7 cellular contexts compared by ENCODE assay signal in genomic region chr17:82592289-82592683, GRCh38. TPM values are rescaled to one million over a fixed set of nuclear protein-coding genes. Genes with fewer than 3 reads are reported as not detected.
DNase-seq lines count a peak whose midpoint lies in the region; ATAC-seq and TF ChIP-seq lines count a peak whose summit lies in the region.

No MANE protein-coding gene starts in this region.

- CTCF ChIA-PET in IMR-90 (lab: Yijun Ruan, JAX) = no interaction called here

- H2BK20ac ChIP-seq in IMR-90 (ENCODE audit: low read depth, low read length) = no peak overlapping the region

- peak overlapping the region; percentile 64 for H3K27ac Mint-ChIP-seq in activated naive CD8-positive, alpha-beta T cell treated with anti-CD3 and anti-CD28 coated beads for 36 hours

- peak overlapping the region; percentile 11; the same call in 1 of the 3 replicates for H2BK15ac ChIP-seq in IMR-90 (ENCODE audit: low read depth, low read length)

- TF ChIP-seq RAD21 in IMR-90 (IDR thresholded peaks at IDR 0.05; ENCODE audit: low read length) = no peak

- H2AK9ac ChIP-seq in IMR-90 (replicated peaks; ENCODE audit: low read depth, low read length, poor library complexity) = peak overlapping the region; percentile 67

- dilution Hi-C loops in IMR-90 (cut with HindIII; ENCODE audit: low sequenced_read_pairs, unreplicated experiment) = no loop called here

- H3K9me3 ChIP-seq in IMR-90 (ENCODE audit: control insufficient read depth, insufficient read depth, low read length) (no peaks in the 10 kb centered on the region), BE2C (no peaks in the 10 kb centered on the region)

- WGBS in IMR-90 (ENCODE audit: extremely low coverage in 2 of 2, insufficient read length in 1 of 2), 2 experiments = 71% methylated on average over 8 of the region's 8 CpGs; no CpG with 5 or more reads in 1 of the 2 experiments

- H3K9me3 Mint-ChIP-seq in activated naive CD8-positive, alpha-beta T cell treated with anti-CD3 and anti-CD28 coated beads for 36 hours = no peaks in the 10 kb centered on the region

- no peak overlapping the region for H3K56ac ChIP-seq in IMR-90 (ENCODE audit: extremely low read depth, insufficient read depth, low read length)

- no peak for TF ChIP-seq POLR2A in IMR-90 (IDR thresholded peaks at IDR 0.05; ENCODE audit: low read depth, low read length)

- H3K36me3 ChIP-seq in IMR-90 (ENCODE audit: control insufficient read depth, insufficient read depth, low read length) (peaks cover 40% of the 10 kb centered on the region), BE2C (peaks cover 60% of the 10 kb centered on the region)

- H2AFZ ChIP-seq in IMR-90 (replicated peaks; ENCODE audit: low read length, poor library complexity) = peak overlapping the region; percentile 26

- TF ChIP-seq CTCF in IMR-90 (conservative IDR thresholded peaks at IDR 0.05; ENCODE audit: low read depth, low read length) (no peak), BE2C (IDR thresholded peaks at IDR 0.05; ENCODE audit: low read depth, low read length) (no peak)

- peak overlapping the region; percentile 29; the same call in 1 of the 2 replicates for H3K23ac ChIP-seq in IMR-90 (ENCODE audit: low read depth, low read length)

- peaks cover 4% of the 10 kb centered on the region; the same call in 1 of the 2 replicates for H3K9me1 ChIP-seq in IMR-90 (ENCODE audit: insufficient read depth, low read length)

- H3K27me3 ChIP-seq in IMR-90 (ENCODE audit: control insufficient read depth, insufficient read depth, low read length) (no peaks in the 10 kb centered on the region), layer of hippocampus (ENCODE audit: control insufficient read depth, insufficient read depth, low read length) (no peaks in the 10 kb centered on the region), BE2C (no peaks in the 10 kb centered on the region)

- H3K79me1 ChIP-seq in IMR-90 (ENCODE audit: low read depth in 1 of 2, low read length in 2 of 2) = peaks cover 9 to 39% of the 10 kb centered on the region in 2 experiments

- H4K5ac ChIP-seq in IMR-90 (ENCODE audit: low read depth, low read length) = peak overlapping the region; percentile 42; the same call in 1 of the 2 replicates

- DNase-seq in IMR-90 (no peak), substantia nigra (lab: John Stamatoyannopoulos, UW) (peak in 5 of 49 donors; percentile 41 to 56 (median 53)), BE2C (no peak), retina (no peak)
- DNase-seq in activated naive CD8-positive, alpha-beta T cell treated with anti-CD3 and anti-CD28 coated beads for 36 hours = no peak
- no peak for DNase-seq in activated CD4-positive, CD25-positive, alpha-beta regulatory T cell (lab: John Stamatoyannopoulos, UW)

- no peak overlapping the region for H3K18ac ChIP-seq in IMR-90 (ENCODE audit: low read depth, low read length)

- no peak overlapping the region for H2BK5ac ChIP-seq in IMR-90 (ENCODE audit: low read depth, low read length, poor library complexity, severe bottlenecking)

- no peak for ATAC-seq in IMR-90 (ENCODE audit: low read depth)

- no TSS peak for BruUV-seq in IMR-90 (replicated peaks; lab: Mats Ljungman, UMichigan)

- H4K8ac ChIP-seq in IMR-90 (ENCODE audit: low read depth in 2 of 2, low read length in 2 of 2) = peak overlapping the region; percentile 18 to 35; a peak in 2 of 4 replicates

- POLR2A ChIA-PET in IMR-90 (lab: Charles Lee; ENCODE audit: unreplicated experiment) = no interaction called here

- no peak overlapping the region for H2BK120ac ChIP-seq in IMR-90 (ENCODE audit: low read depth, low read length)

- peaks cover 40% of the 10 kb centered on the region for H3K4me1 Mint-ChIP-seq in activated naive CD8-positive, alpha-beta T cell treated with anti-CD3 and anti-CD28 coated beads for 36 hours

- in situ Hi-C loops in IMR-90 (cut with MboI; ENCODE audit: low sequenced_read_pairs) = no loop called here

- peaks cover 25% of the 10 kb centered on the region for H3K36me3 Mint-ChIP-seq in activated naive CD8-positive, alpha-beta T cell treated with anti-CD3 and anti-CD28 coated beads for 36 hours

- peak overlapping the region; percentile 25; the same call in 1 of the 2 replicates for H3K4ac ChIP-seq in IMR-90 (ENCODE audit: low read depth, low read length)

- peaks cover 15% of the 10 kb centered on the region for H4K20me1 ChIP-seq in IMR-90 (ENCODE audit: insufficient read depth, low read length)

- no peak overlapping the region for H3K9ac ChIP-seq in IMR-90 (ENCODE audit: low read depth, low read length)

- peaks cover 8% of the 10 kb centered on the region for H3K4me1 ChIP-seq in IMR-90 (ENCODE audit: control insufficient read depth, insufficient read depth, low read length)
- H3K4me1 ChIP-seq in BE2C = peaks cover 11% of the 10 kb centered on the region

- H3K4me3 ChIP-seq in IMR-90 (ENCODE audit: insufficient read depth, low read depth, low read length) (no peak overlapping the region), BE2C (ENCODE audit: low read depth, low read length) (no peak overlapping the region)

- H3K27ac ChIP-seq in IMR-90 (ENCODE audit: insufficient read depth, low read length) (no peak overlapping the region), layer of hippocampus (ENCODE audit: low read depth, low read length) (peak overlapping the region; percentile 100), substantia nigra (ENCODE audit: low read depth, low read length, poor library complexity, severe bottlenecking) (peak overlapping the region; percentile 97)

- no peak overlapping the region for H3K14ac ChIP-seq in IMR-90 (replicated peaks; ENCODE audit: low read depth, low read length)

- no peak overlapping the region for H3K4me3 Mint-ChIP-seq in activated naive CD8-positive, alpha-beta T cell treated with anti-CD3 and anti-CD28 coated beads for 36 hours

- peak overlapping the region; percentile 66; the same call in 1 of the 2 replicates for H2AK5ac ChIP-seq in IMR-90 (ENCODE audit: low read depth, low read length)

- intact Hi-C loops in IMR-90 (cut with micrococcal nuclease) = no loop called here

- no peaks in the 10 kb centered on the region for H3K27me3 Mint-ChIP-seq in activated naive CD8-positive, alpha-beta T cell treated with anti-CD3 and anti-CD28 coated beads for 36 hours

- no peak overlapping the region for H4K91ac ChIP-seq in IMR-90 (ENCODE audit: insufficient read depth, low read depth, low read length)

- no peak overlapping the region for H3K4me2 ChIP-seq in IMR-90 (ENCODE audit: low read depth, low read length)

TF ChIP-seq in IMR-90, 13 proteins besides CTCF, POLR2A, EP300 and RAD21:
- no peak for TF ChIP-seq FOS (IDR thresholded peaks at IDR 0.05; ENCODE audit: low read depth, low read length)
- TF ChIP-seq USF2 (IDR thresholded peaks at IDR 0.05; ENCODE audit: low read depth, low read length) = no peak

RNA-seq across cellular contexts. Expression of gene WDR45B, which starts 56.0 kb away (rescaled TPM):
- 65.8 and 98.2 TPM in 2 replicates for total RNA-seq in IMR-90 (2012; rRNA removed)
- polyA plus RNA-seq in IMR-90 (2012; rRNA removed) = 99.1 and 110 TPM in 2 replicates
- 56.2 and 79.8 TPM in 2 replicates for polyA plus RNA-seq in IMR-90 (2012; cell fraction: cytosol; rRNA removed)
- polyA plus RNA-seq in IMR-90 (2012; cell fraction: nucleus; rRNA removed; ENCODE audit: low replicate concordance) = 92.4 and 155 TPM in 2 replicates
- total RNA-seq in activated naive CD8-positive, alpha-beta T cell treated with anti-CD3 and anti-CD28 coated beads for 36 hours = 10 to 100 TPM; 60.3 to 61.1 TPM
- 200 TPM for polyA plus RNA-seq in BE2C (2012; ENCODE audit: insufficient read depth, insufficient read length, low read depth)
